1 cellular context compared by ENCODE assay signal in genomic region chr17:42866631-42867575, GRCh38.
TF ChIP-seq lines count a peak whose summit lies in the region.

No MANE protein-coding gene starts in this region.

TF ChIP-seq in HepG2, 621 proteins besides CTCF, POLR2A, EP300 and RAD21 (continued from another document and continues in another):
- TF ChIP-seq KIAA2018 (CRISPR knock-in tag; IDR thresholded peaks at IDR 0.05; ENCODE audit: borderline replicate concordance) (no peak), RXRB (CRISPR knock-in tag; IDR thresholded peaks at IDR 0.05; ENCODE audit: borderline replicate concordance) (peak; percentile 98), ZNF34 (CRISPR knock-in tag; IDR thresholded peaks at IDR 0.05; ENCODE audit: borderline replicate concordance) (no peak), ZMYM3 (CRISPR knock-in tag; IDR thresholded peaks at IDR 0.05) (peak; percentile 69), NFRKB (IDR thresholded peaks at IDR 0.05) (no peak), ZNF12 (CRISPR knock-in tag; IDR thresholded peaks at IDR 0.05) (no peak), ZHX2 (IDR thresholded peaks at IDR 0.05; ENCODE audit: low read depth) (no peak), ZHX2 (CRISPR knock-in tag; IDR thresholded peaks at IDR 0.05; ENCODE audit: borderline replicate concordance) (no peak), KLF11 (CRISPR knock-in tag; IDR thresholded peaks at IDR 0.05) (no peak), PHB2 (IDR thresholded peaks at IDR 0.05; ENCODE audit: partially characterized antibody) (no peak), POGZ (CRISPR knock-in tag; IDR thresholded peaks at IDR 0.05) (no peak; the same call in 1 of the 2 replicates), ZBTB7A (CRISPR knock-in tag; IDR thresholded peaks at IDR 0.05) (no peak), ZNF569 (CRISPR knock-in tag; IDR thresholded peaks at IDR 0.05; ENCODE audit: borderline replicate concordance) (no peak), ZNF644 (CRISPR knock-in tag; IDR thresholded peaks at IDR 0.05; ENCODE audit: low read depth) (no peak), ZNF737 (CRISPR knock-in tag; IDR thresholded peaks at IDR 0.05; ENCODE audit: borderline replicate concordance) (no peak), RFXAP (CRISPR knock-in tag; IDR thresholded peaks at IDR 0.05; ENCODE audit: borderline replicate concordance) (no peak; the same call in 1 of the 2 replicates), BCL3 (CRISPR knock-in tag; IDR thresholded peaks at IDR 0.05) (peak; percentile 29; the same call in 1 of the 2 replicates), ZNF496 (CRISPR knock-in tag; IDR thresholded peaks at IDR 0.05; ENCODE audit: insufficient replicate concordance) (no peak), TCF7 (IDR thresholded peaks at IDR 0.05; ENCODE audit: low read depth) (peak; percentile 76), ZNF7 (CRISPR knock-in tag; IDR thresholded peaks at IDR 0.05) (no peak), XBP1 (CRISPR knock-in tag; IDR thresholded peaks at IDR 0.05) (no peak), BRF2 (CRISPR knock-in tag; IDR thresholded peaks at IDR 0.05) (peak; percentile 46; the same call in 1 of the 2 replicates), NAIF1 (CRISPR knock-in tag; IDR thresholded peaks at IDR 0.05; ENCODE audit: borderline replicate concordance) (no peak), ARID3A (IDR thresholded peaks at IDR 0.05; ENCODE audit: low read depth, low read length) (no peak), ZNF563 (CRISPR knock-in tag; IDR thresholded peaks at IDR 0.05) (no peak), DR1 (CRISPR knock-in tag; IDR thresholded peaks at IDR 0.05) (no peak), KLF6 (CRISPR knock-in tag; IDR thresholded peaks at IDR 0.05) (no peak), ZNF574 (CRISPR knock-in tag; IDR thresholded peaks at IDR 0.05) (peak; percentile 37; the same call in 1 of the 2 replicates), ZNF891 (CRISPR knock-in tag; IDR thresholded peaks at IDR 0.05) (no peak), AGO1 (IDR thresholded peaks at IDR 0.05; ENCODE audit: low read depth, low read length, poor library complexity, severe bottlenecking) (no peak), SUZ12 (IDR thresholded peaks at IDR 0.05; ENCODE audit: low read depth, low read length) (no peak), ZBTB49 (CRISPR knock-in tag; IDR thresholded peaks at IDR 0.05; ENCODE audit: borderline replicate concordance) (no peak), SNAPC2 (CRISPR knock-in tag; IDR thresholded peaks at IDR 0.05) (0 out of 2 replicates have a peak, but pooled peaks have one; percentile 42), ZNF703 (CRISPR knock-in tag; IDR thresholded peaks at IDR 0.05; ENCODE audit: borderline replicate concordance) (peak; percentile 52; the same call in 1 of the 2 replicates), ATF7 (IDR thresholded peaks at IDR 0.05) (no peak), ATF7 (CRISPR knock-in tag; IDR thresholded peaks at IDR 0.05) (no peak), ZFP90 (CRISPR knock-in tag; IDR thresholded peaks at IDR 0.05; ENCODE audit: borderline replicate concordance) (no peak), ZNF30 (CRISPR knock-in tag; IDR thresholded peaks at IDR 0.05) (no peak), ZNF382 (CRISPR knock-in tag; IDR thresholded peaks at IDR 0.05; ENCODE audit: borderline replicate concordance) (no peak)
